7 cellular contexts compared by ENCODE assay signal in genomic region chr10:24920907-24921881, GRCh38. TPM values are rescaled to one million over a fixed set of nuclear protein-coding genes. Genes with fewer than 3 reads are reported as not detected.
DNase-seq lines count a peak whose midpoint lies in the region; ATAC-seq, FAIRE-seq and TF ChIP-seq lines count a peak whose summit lies in the region.

No MANE protein-coding gene starts in this region.

- intact Hi-C loops in right lobe of liver (cut with DNase I), result no loop called here

- TF ChIP-seq CTCF in bronchial epithelial cell (IDR thresholded peaks at IDR 0.05; ENCODE audit: insufficient read depth, low read length, severe bottlenecking) (no peak), right lobe of liver (IDR thresholded peaks at IDR 0.05) (no peak)

- no peak for FAIRE-seq in bronchial epithelial cell (lab: Jason Lieb, UNC)

- no peaks in the 10 kb centered on the region for H3K4me1 ChIP-seq in right lobe of liver

- no peak for TF ChIP-seq POLR2A in right lobe of liver (IDR thresholded peaks at IDR 0.05)

- DNase-seq in bronchial epithelial cell (ENCODE audit: low read depth) (peak; percentile 86), right lobe of liver (peak; percentile 56 to 58 (median 57)), HuH-7.5 (ENCODE audit: low spot score) (no peak)
- DNase-seq in stimulated activated CD8-positive, alpha-beta memory T cell treated with anti-CD3 and anti-CD28 coated beads, Interleukin-15, amount 100 ng/mL, for 4 hours (ENCODE audit: low read depth in 2 of 2), result peak; percentile 15 to 53

- H3K9me3 ChIP-seq in right lobe of liver, result no peaks in the 10 kb centered on the region

- H3K27me3 ChIP-seq in bronchial epithelial cell (ENCODE audit: control insufficient read depth, insufficient read depth, low read length) (no peaks in the 10 kb centered on the region), right lobe of liver (no peaks in the 10 kb centered on the region)

- peak overlapping the region in 1 of 3 donors; percentile 5 for H3K27ac ChIP-seq in right lobe of liver

- ATAC-seq in GM18519 (IDR thresholded peaks at IDR 0.05; ENCODE audit: low FRiP score, unreplicated experiment) (peak; percentile 88), HG02884 (IDR thresholded peaks at IDR 0.05; ENCODE audit: unreplicated experiment) (peak; percentile 98), SK-N-SH treated with all-trans-retinoic acid at 6 μM for 48 hours (peak; percentile 100), right lobe of liver (peak; percentile 77 to 99 (median 92))

- WGBS in right lobe of liver (ENCODE audit: insufficient coverage, low coverage, low lambda C conversion rate, missing lambda C conversion rate), result 40% methylated on average over 6 of the region's 7 CpGs

- H3K36me3 ChIP-seq in bronchial epithelial cell (ENCODE audit: control insufficient read depth, insufficient read depth, low read length), result no peaks in the 10 kb centered on the region
- no peaks in the 10 kb centered on the region for H3K36me3 ChIP-seq in right lobe of liver

- H3K4me3 ChIP-seq in bronchial epithelial cell (ENCODE audit: low read depth, low read length) (no peak overlapping the region), right lobe of liver (no peak overlapping the region)

TF ChIP-seq in SK-N-SH treated with all-trans-retinoic acid at 6 μM for 48 hours, 23 proteins besides CTCF, POLR2A, EP300 and RAD21:
- no peak for TF ChIP-seq RARB (CRISPR knock-in tag; IDR thresholded peaks at IDR 0.05)
- 0 out of 2 replicates have a peak, but pooled peaks have one; percentile 41 for TF ChIP-seq ZFP3 (CRISPR knock-in tag; IDR thresholded peaks at IDR 0.05)
- TF ChIP-seq ZFP30 (CRISPR knock-in tag; IDR thresholded peaks at IDR 0.05), result no peak
- no peak for TF ChIP-seq ZNF8 (CRISPR knock-in tag; IDR thresholded peaks at IDR 0.05)
- TF ChIP-seq PATZ1 (CRISPR knock-in tag; IDR thresholded peaks at IDR 0.05; ENCODE audit: borderline replicate concordance), result peak; percentile 72; the same call in 1 of the 2 replicates
- no peak for TF ChIP-seq GLIS3 (CRISPR knock-in tag; IDR thresholded peaks at IDR 0.05)
- TF ChIP-seq ZC3H10 (CRISPR knock-in tag; IDR thresholded peaks at IDR 0.05), result peak; percentile 78; the same call in 1 of the 2 replicates
- TF ChIP-seq CREB5 (CRISPR knock-in tag; IDR thresholded peaks at IDR 0.05; ENCODE audit: low read depth), result no peak
- TF ChIP-seq ISL1 (CRISPR knock-in tag; IDR thresholded peaks at IDR 0.05), result peak; percentile 45
- TF ChIP-seq PPARA (CRISPR knock-in tag; IDR thresholded peaks at IDR 0.05; ENCODE audit: borderline replicate concordance), result no peak
- peak; percentile 76 for TF ChIP-seq TOX (CRISPR knock-in tag; IDR thresholded peaks at IDR 0.05; ENCODE audit: borderline replicate concordance)
- TF ChIP-seq ZNF70 (CRISPR knock-in tag; IDR thresholded peaks at IDR 0.05), result no peak
- TF ChIP-seq CSRNP3 (CRISPR knock-in tag; IDR thresholded peaks at IDR 0.05), result no peak
- no peak for TF ChIP-seq TSHZ2 (CRISPR knock-in tag; IDR thresholded peaks at IDR 0.05)
- no peak for TF ChIP-seq TCF4 (CRISPR knock-in tag; IDR thresholded peaks at IDR 0.05; ENCODE audit: borderline replicate concordance)
- TF ChIP-seq BACH2 (CRISPR knock-in tag; IDR thresholded peaks at IDR 0.05; ENCODE audit: borderline replicate concordance), result no peak
- TF ChIP-seq CSDC2 (CRISPR knock-in tag; IDR thresholded peaks at IDR 0.05), result no peak
- TF ChIP-seq SNAI2 (CRISPR knock-in tag; IDR thresholded peaks at IDR 0.05), result no peak
- TF ChIP-seq ESRRG (CRISPR knock-in tag; IDR thresholded peaks at IDR 0.05), result no peak
- TF ChIP-seq POU6F1 (CRISPR knock-in tag; IDR thresholded peaks at IDR 0.05; ENCODE audit: borderline replicate concordance, low read depth), result no peak
- no peak for TF ChIP-seq OSR1 (CRISPR knock-in tag; IDR thresholded peaks at IDR 0.05)
- no peak for TF ChIP-seq ARNTL (CRISPR knock-in tag; IDR thresholded peaks at IDR 0.05; ENCODE audit: borderline replicate concordance, low read depth)
- TF ChIP-seq ZNF565 (CRISPR knock-in tag; conservative IDR thresholded peaks at IDR 0.05; ENCODE audit: low read depth), result no peak

RNA-seq across cellular contexts. Expression of gene PRTFDC1, which starts 31.2 kb away (rescaled TPM):
- total RNA-seq in bronchial epithelial cell, result 2.4 and 5.5 TPM in 2 replicates
- total RNA-seq in right lobe of liver, result 1 to 10 TPM in 3 of 6 experiments, under 1 TPM in 2, not detected in 1; 0.76 to 3.5 (median 1.1) TPM
